ENCODE assay signal across 8 cellular contexts in genomic region chr3:149752051-149752787, GRCh38. TPM values are rescaled to one million over a fixed set of nuclear protein-coding genes. Genes with fewer than 3 reads are reported as not detected.
DNase-seq lines count a peak whose midpoint lies in the region; ATAC-seq and TF ChIP-seq lines count a peak whose summit lies in the region.

Gene COMMD2 (minus strand): TSS chr3:149752489. CDS start chr3:149752444, 45 bp downstream.

- peaks cover 2% of the 10 kb centered on the region; the same call in 1 of the 2 replicates for H3K36me3 ChIP-seq in BJ (ENCODE audit: control insufficient read depth, insufficient read depth, low read length)

- peak; percentile 13; the same call in 1 of the 2 replicates for TF ChIP-seq CTCF in BJ (IDR thresholded peaks at IDR 0.05; ENCODE audit: insufficient read depth, low read depth, low read length)

- POLR2A ChIA-PET in BJ (lab: Charles Lee) = no interaction called here

- ATAC-seq in HG03439 (IDR thresholded peaks at IDR 0.05; ENCODE audit: unreplicated experiment) = peak; percentile 98
- peak; percentile 99 for ATAC-seq in left lobe of liver

- peaks cover 23% of the 10 kb centered on the region for H3K36me3 Mint-ChIP-seq in activated CD4-positive, alpha-beta T cell treated with anti-CD3 and anti-CD28 coated beads, Interleukin-2, amount 10 ng/mL, durations not matched to agents 24 days and 14 days (ENCODE audit: low read depth)

- H3K27ac Mint-ChIP-seq in activated CD4-positive, alpha-beta T cell treated with anti-CD3 and anti-CD28 coated beads, Interleukin-2, amount 10 ng/mL, durations not matched to agents 24 days and 14 days = peak within 1 kb of the TSS; percentile 86

- H3K4me3 Mint-ChIP-seq in activated CD4-positive, alpha-beta T cell treated with anti-CD3 and anti-CD28 coated beads, Interleukin-2, amount 10 ng/mL, durations not matched to agents 24 days and 14 days = peak within 1 kb of the TSS; percentile 96

- H3K4me1 Mint-ChIP-seq in activated CD4-positive, alpha-beta T cell treated with anti-CD3 and anti-CD28 coated beads, Interleukin-2, amount 10 ng/mL, durations not matched to agents 24 days and 14 days = peaks cover 13% of the 10 kb centered on the region

- intact Hi-C loops in activated CD4-positive, alpha-beta T cell treated with anti-CD3 and anti-CD28 coated beads, Interleukin-2, amount 10 ng/mL, durations not matched to agents 24 days and 14 days (cut with micrococcal nuclease) = loop anchor here (1.0 to 2.0 kb wide), 4 partner anchors 60 to 657 kb away; partner anchors contain the start of genes TSC22D2 and WWTR1

- H3K9me3 Mint-ChIP-seq in activated CD4-positive, alpha-beta T cell treated with anti-CD3 and anti-CD28 coated beads, Interleukin-2, amount 10 ng/mL, durations not matched to agents 24 days and 14 days = no peaks in the 10 kb centered on the region

- H3K27me3 Mint-ChIP-seq in activated CD4-positive, alpha-beta T cell treated with anti-CD3 and anti-CD28 coated beads, Interleukin-2, amount 10 ng/mL, durations not matched to agents 24 days and 14 days = peaks cover 3% of the 10 kb centered on the region

- no peaks in the 10 kb centered on the region for H3K27me3 ChIP-seq in BJ (ENCODE audit: control insufficient read depth, insufficient read depth, low read length)

- CTCF ChIA-PET in BJ (lab: Yijun Ruan, JAX) = interaction anchor here (0.7 to 2.8 kb wide), 11 partner anchors 9 to 239 kb away, joined by 3 to 15 read pairs (median 5); partner anchors contain the start of gene WWTR1

- peak; percentile 24 for DNase-seq in BJ (ENCODE audit: low read depth)
- peak; percentile 87 for DNase-seq in NCI-H510A (lab: John Stamatoyannopoulos, UW)
- peak; percentile 92 for DNase-seq in activated CD4-positive, alpha-beta T cell treated with anti-CD3 and anti-CD28 coated beads, Interleukin-2, amount 10 ng/mL, durations not matched to agents 24 days and 14 days
- peak; percentile 15 for DNase-seq in cortex of kidney (lab: John Stamatoyannopoulos, UW)
- DNase-seq in left lobe of liver (ENCODE audit: low spot score) = peak; percentile 80
- peak; percentile 48 for DNase-seq in stimulated activated CD4-positive, alpha-beta T cell treated with anti-CD3 and anti-CD28 coated beads, Interleukin-2, amount 100 ng/mL, for 4 hours (ENCODE audit: low read depth)

- peak; percentile 93 for TF ChIP-seq POLR2A in GM19193 (IDR thresholded peaks at IDR 0.05; ENCODE audit: extremely low read depth, insufficient read depth, insufficient read length)

- peak within 1 kb of the TSS; percentile 80 for H3K4me3 ChIP-seq in BJ (ENCODE audit: low read depth, low read length)

RNA-seq across cellular contexts. Expression of gene COMMD2, which starts in this region (rescaled TPM):
- polyA plus RNA-seq in BJ (2011; rRNA removed) = 31.2 and 39.8 TPM in 2 replicates
- polyA minus RNA-seq in BJ (2011; rRNA and poly(A)+ RNA removed) = 8.3 and 10.4 TPM in 2 replicates
- 42.1 and 44.2 TPM in 2 replicates for total RNA-seq in activated CD4-positive, alpha-beta T cell treated with anti-CD3 and anti-CD28 coated beads, Interleukin-2, amount 10 ng/mL, durations not matched to agents 24 days and 14 days
- total RNA-seq in left lobe of liver = 9.5 TPM

Comparison
In these comparisons a context has a peak if more than half of its experiments do, and no peak if none do; other contexts are left out.
1. Peak in every context shown above with its lines: DNase-seq, ATAC-seq and H3K4me3 ChIP-seq.
2. DNase-seq: peak in every context shown above with its lines; median percentile 92 in activated CD4-positive, alpha-beta T cell treated with anti-CD3 and anti-CD28 coated beads, Interleukin-2, amount 10 ng/mL, durations not matched to agents 24 days and 14 days; 87 in NCI-H510A; 80 in left lobe of liver; 48 in stimulated activated CD4-positive, alpha-beta T cell treated with anti-CD3 and anti-CD28 coated beads, Interleukin-2, amount 100 ng/mL, for 4 hours; 24 in BJ; 15 in cortex of kidney.